ENCODE assay signal across 34 cellular contexts in genomic region chr2:118296663-118297062, GRCh38.
"Had no signal": no experiment of that assay in that cellular context is flagged by ENCODE, and none has a peak within 500 bp of the region (broad histone marks: within the 10 kb centered on the region; RNA-seq: fewer than 3 reads in every experiment).

No MANE protein-coding gene starts in this region.

- DNase-seq: Karpas-422, Kasumi-1, MG63, MM.1S, MV-4-11, NCI-H1048, NCI-H1092, NCI-H1092 treated with DMSO at 0.1 percent for 48 hours, NCI-H1105, NCI-H1105 treated with DMSO at 0.1 percent for 48 hours, NCI-H1417, NCI-H1417 treated with DMSO at 0.1 percent for 48 hours, NCI-H1436, NCI-H1436 treated with DMSO at 0.1 percent for 48 hours, NCI-H146, NCI-H1694, NCI-H1694 treated with DMSO at 0.1 percent for 48 hours, NCI-H187, NCI-H187 treated with DMSO at 0.1 percent for 48 hours, NCI-H1930, NCI-H2029, NCI-H2029 treated with DMSO at 0.1 percent for 48 hours, NCI-H2081, NCI-H2081 treated with DMSO at 0.1 percent for 48 hours, NCI-H2107, NCI-H2171, NCI-H2171 treated with DMSO at 0.1 percent for 48 hours, NCI-H2227 treated with DMSO at 0.1 percent for 48 hours, NCI-H226, NCI-H345, NCI-H446, NCI-H446 treated with DMSO at 0.1 percent for 48 hours, NCI-H510A, NCI-H510A treated with DMSO at 0.1 percent for 48 hours had no signal
